In genomic region chr3:23645533-23646196, GRCh38 we compare ENCODE assay signal across 1 cellular context.
TF ChIP-seq lines count a peak whose summit lies in the region.

No MANE protein-coding gene starts in this region.

TF ChIP-seq in SK-N-SH, 30 proteins besides CTCF, POLR2A, EP300 and RAD21 (continued from another document):
- TF ChIP-seq REST (IDR thresholded peaks at IDR 0.05; ENCODE audit: low read depth, low read length) = no peak
- TF ChIP-seq RXRA (IDR thresholded peaks at IDR 0.05; ENCODE audit: borderline replicate concordance, low read depth) = no peak
- TF ChIP-seq PBX3 (IDR thresholded peaks at IDR 0.05) = no peak
- TF ChIP-seq JUND (IDR thresholded peaks at IDR 0.05) = no peak
- no peak for TF ChIP-seq YY1 (IDR thresholded peaks at IDR 0.05; ENCODE audit: low read depth)
- no peak for TF ChIP-seq ZBTB33 (IDR thresholded peaks at IDR 0.05; ENCODE audit: borderline replicate concordance, low read depth)
- TF ChIP-seq EZH2phosphoT487 (IDR thresholded peaks at IDR 0.05; ENCODE audit: borderline replicate concordance, low read depth) = no peak
- no peak for TF ChIP-seq TEAD4 (IDR thresholded peaks at IDR 0.05; ENCODE audit: borderline replicate concordance, insufficient read depth)
- no peak for TF ChIP-seq TCF12 (IDR thresholded peaks at IDR 0.05)
